20 cellular contexts compared by ENCODE assay signal in the genomic region with DNA sequence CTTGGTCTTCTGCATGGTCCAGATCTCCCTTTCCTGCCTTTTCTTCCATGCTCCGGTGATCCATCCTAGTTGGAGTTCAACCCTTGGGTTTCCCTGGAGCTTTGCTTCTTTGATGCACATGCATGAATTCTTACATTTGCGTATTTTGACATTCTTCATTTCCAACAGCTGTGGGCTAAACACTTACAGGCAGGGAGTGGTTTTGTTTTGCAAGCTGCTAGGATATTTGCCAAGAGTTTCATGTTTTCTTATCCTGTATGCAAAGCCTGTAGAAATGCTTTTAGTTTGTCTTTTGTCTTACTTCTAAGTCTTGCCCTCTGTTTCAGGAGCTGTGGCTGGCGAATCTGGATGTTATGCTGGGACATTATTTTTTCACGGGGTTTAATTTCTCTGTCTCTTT.
"Had no signal": no experiment of that assay in that cellular context is flagged by ENCODE, and none has a peak within 500 bp of the region (broad histone marks: within the 10 kb centered on the region; RNA-seq: fewer than 3 reads in every experiment).

No MANE protein-coding gene starts in this region.

- H3K4me3 Mint-ChIP-seq: activated B cell treated with CpG ODN at 0.5 μM for 24 hours; activated CD4-positive, alpha-beta T cell treated with anti-CD3 and anti-CD28 coated beads, Interleukin-2, amount 10 ng/mL, durations not matched to agents 24 days and 14 days; activated naive CD4-positive, alpha-beta T cell treated with anti-CD3 and anti-CD28 coated beads for 36 hours; activated T-helper 17 cell treated with anti-CD3 and anti-CD28 coated beads, Interleukin-2, amount 50 U/mL, for 72 hours; naive thymus-derived CD8-positive, alpha-beta T cell; stimulated activated effector memory CD8-positive, alpha-beta T cell treated with anti-CD3 and anti-CD28 coated beads, Interleukin-12 subunit alpha, Interleukin-12 subunit beta, amount 100 ng/mL, for 72 hours; T-helper 17 cell had no signal

- H3K9me3 Mint-ChIP-seq: activated CD4-positive, alpha-beta T cell treated with anti-CD3 and anti-CD28 coated beads, Interleukin-2, amount 10 ng/mL, durations not matched to agents 24 days and 14 days; activated T-helper 17 cell treated with anti-CD3 and anti-CD28 coated beads, Interleukin-2, amount 50 U/mL, for 72 hours had no signal

- H3K36me3 Mint-ChIP-seq: stimulated activated effector memory CD8-positive, alpha-beta T cell treated with anti-CD3 and anti-CD28 coated beads, Interleukin-12 subunit alpha, Interleukin-12 subunit beta, amount 100 ng/mL, for 72 hours had no signal

- H3K4me3 ChIP-seq: gastroesophageal sphincter, lower lobe of right lung, right atrium auricular region, smooth muscle cell, suprapubic skin, upper lobe of left lung had no signal

- H3K4me1 ChIP-seq: gastroesophageal sphincter, right atrium auricular region, upper lobe of left lung had no signal

- H3K27me3 ChIP-seq: right atrium auricular region, upper lobe of left lung had no signal

- H3K36me3 ChIP-seq: gastroesophageal sphincter, lower lobe of right lung, right atrium auricular region, suprapubic skin, upper lobe of left lung had no signal

- H3K27ac ChIP-seq: epithelial cell of prostate, gastroesophageal sphincter, lower lobe of right lung, right atrium auricular region, suprapubic skin, upper lobe of left lung had no signal

- DNase-seq: activated B cell treated with CpG ODN at 0.5 μM for 24 hours; activated CD4-positive, alpha-beta T cell treated with anti-CD3 and anti-CD28 coated beads, Interleukin-2, amount 10 ng/mL, durations not matched to agents 24 days and 14 days; activated naive CD4-positive, alpha-beta T cell treated with anti-CD3 and anti-CD28 coated beads for 36 hours; central memory CD4-positive, alpha-beta T cell; cortex of kidney; effector memory CD4-positive, alpha-beta T cell; hippocampal formation; lower lobe of right lung; midbrain; naive thymus-derived CD8-positive, alpha-beta T cell; posterior cingulate gyrus; T-helper 17 cell; upper lobe of left lung had no signal

- H3K4me1 Mint-ChIP-seq: activated B cell treated with CpG ODN at 0.5 μM for 24 hours; activated CD4-positive, alpha-beta T cell treated with anti-CD3 and anti-CD28 coated beads, Interleukin-2, amount 10 ng/mL, durations not matched to agents 24 days and 14 days; activated T-helper 17 cell treated with anti-CD3 and anti-CD28 coated beads, Interleukin-2, amount 50 U/mL, for 72 hours; stimulated activated effector memory CD8-positive, alpha-beta T cell treated with anti-CD3 and anti-CD28 coated beads, Interleukin-12 subunit alpha, Interleukin-12 subunit beta, amount 100 ng/mL, for 72 hours; T-helper 17 cell had no signal

- H3K9me3 ChIP-seq: gastroesophageal sphincter, lower lobe of right lung, upper lobe of left lung had no signal

- H3K27ac Mint-ChIP-seq: activated B cell treated with CpG ODN at 0.5 μM for 24 hours; activated CD4-positive, alpha-beta T cell treated with anti-CD3 and anti-CD28 coated beads, Interleukin-2, amount 10 ng/mL, durations not matched to agents 24 days and 14 days; activated naive CD4-positive, alpha-beta T cell treated with anti-CD3 and anti-CD28 coated beads for 36 hours; activated T-helper 17 cell treated with anti-CD3 and anti-CD28 coated beads, Interleukin-2, amount 50 U/mL, for 72 hours; naive thymus-derived CD8-positive, alpha-beta T cell; stimulated activated effector memory CD8-positive, alpha-beta T cell treated with anti-CD3 and anti-CD28 coated beads, Interleukin-12 subunit alpha, Interleukin-12 subunit beta, amount 100 ng/mL, for 72 hours; T-helper 17 cell had no signal
